Comparison of ENCODE assay signal across 16 cellular contexts in the genomic region with DNA sequence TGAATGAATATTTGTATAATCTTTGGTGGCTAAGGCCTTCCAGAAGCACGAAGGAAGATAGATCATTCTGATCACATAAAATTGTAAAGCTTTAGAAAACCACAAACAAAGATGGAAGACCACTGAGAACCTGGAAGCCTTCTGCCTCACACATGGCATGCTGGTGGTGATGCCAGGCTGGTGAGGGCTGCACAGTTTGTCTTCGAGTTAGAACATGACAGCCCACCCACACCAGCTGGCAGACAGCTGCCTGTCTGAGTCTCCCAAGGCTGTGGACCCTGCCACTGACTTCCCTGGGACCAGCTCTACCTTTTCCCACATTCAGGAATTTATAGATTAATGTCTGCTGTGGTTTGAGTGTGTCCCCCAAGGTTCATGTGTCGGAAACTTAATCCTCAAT.
DNase-seq lines count a peak whose midpoint lies in the region; ATAC-seq, FAIRE-seq and TF ChIP-seq lines count a peak whose summit lies in the region.
"Had no signal": no experiment of that assay in that cellular context is flagged by ENCODE, and none has a peak within 500 bp of the region (broad histone marks: within the 10 kb centered on the region; RNA-seq: fewer than 3 reads in every experiment).

No MANE protein-coding gene starts in this region.

- no peak for TF ChIP-seq POLR2A in H54 (IDR thresholded peaks at IDR 0.05; ENCODE audit: low read depth, low read length)

- ATAC-seq in GM21619 (IDR thresholded peaks at IDR 0.05; ENCODE audit: unreplicated experiment), result no peak
- ATAC-seq: GM12878 had no signal

- DNase-seq in NCI-H526 treated with DMSO at 0.1 percent for 48 hours (lab: John Stamatoyannopoulos, UW), result peak; percentile 36
- DNase-seq in NCI-H526 (lab: John Stamatoyannopoulos, UW), result no peak
- peak; percentile 59 for DNase-seq in NCI-H1694 (lab: John Stamatoyannopoulos, UW)
- DNase-seq in NCI-H1694 treated with DMSO at 0.1 percent for 48 hours (lab: John Stamatoyannopoulos, UW), result peak; percentile 20
- no peak for DNase-seq in H54 (ENCODE audit: insufficient read length, low spot score)
- DNase-seq: C1 segment of cervical spinal cord; Calu3; CD4-positive, alpha-beta memory T cell; COR-L47; DMS79; EL; GDM1; HFFc6 had no signal

- no peak for FAIRE-seq in H54 (lab: Jason Lieb, UNC)
- FAIRE-seq: GM12878, GM19239 had no signal

Comparison
In these comparisons a context has a peak if more than half of its experiments do, and no peak if none do; other contexts are left out.
1. DNase-seq: peak in NCI-H526 treated with DMSO at 0.1 percent for 48 hours (single experiment), NCI-H1694 (single experiment) and NCI-H1694 treated with DMSO at 0.1 percent for 48 hours (single experiment); none in NCI-H526 (0 of 2) and H54 (single experiment).